Comparison of ENCODE assay signal across 8 cellular contexts in the genomic region with DNA sequence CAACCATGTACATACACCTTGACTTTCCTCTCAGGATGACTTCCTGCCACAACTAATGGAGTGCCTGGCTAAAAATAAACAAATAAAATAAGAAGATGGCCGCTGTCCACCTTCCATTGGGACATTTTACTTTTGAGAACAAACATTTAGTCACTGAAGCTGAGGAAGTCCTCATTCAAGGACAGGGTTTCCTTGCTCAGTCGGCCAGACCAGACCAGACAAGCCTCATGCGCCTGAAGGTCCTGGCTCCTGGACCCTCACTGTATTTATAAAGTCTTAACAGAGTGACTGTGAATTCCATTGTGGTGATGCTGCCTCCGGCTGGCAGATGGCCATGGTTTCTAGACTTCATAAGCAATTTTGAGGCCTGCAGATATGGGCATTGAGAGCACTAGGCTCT.
DNase-seq lines count a peak whose midpoint lies in the region; ATAC-seq and TF ChIP-seq lines count a peak whose summit lies in the region.

No MANE protein-coding gene starts in this region.

- no peaks in the 10 kb centered on the region for H3K36me3 ChIP-seq in Panc1 (ENCODE audit: control insufficient read depth, insufficient read depth, low read length)
- H3K36me3 ChIP-seq in ovary: no peaks in the 10 kb centered on the region

- H3K4me1 Mint-ChIP-seq in CD14-positive monocyte: peaks cover 62% of the 10 kb centered on the region
- H3K4me1 Mint-ChIP-seq in WTC11: peaks cover 22% of the 10 kb centered on the region

- TF ChIP-seq EP300 in ovary (IDR thresholded peaks at IDR 0.05): no peak

- H3K4me3 Mint-ChIP-seq in CD14-positive monocyte: no peak overlapping the region
- H3K4me3 Mint-ChIP-seq in WTC11: no peak overlapping the region

- H3K36me3 Mint-ChIP-seq in CD14-positive monocyte: peaks cover 9 to 11% of the 10 kb centered on the region in 2 donors
- H3K36me3 Mint-ChIP-seq in WTC11: no peaks in the 10 kb centered on the region

- H3K27ac ChIP-seq in Panc1 (ENCODE audit: low read length): no peak overlapping the region
- peak overlapping the region; percentile 33 to 79 for H3K27ac ChIP-seq in ovary

- intact Hi-C loops in CD14-positive monocyte (cut with micrococcal nuclease) (no loop called here), Panc1 (cut with micrococcal nuclease; ENCODE audit: unreplicated experiment) (no loop called here), ovary (cut with DNase I) (no loop called here)

- WGBS in ovary, 3 donors: 18 to 24% (median 20%) methylated on average over 4 of the region's 4 CpGs

- H3K4me3 ChIP-seq in Panc1 (ENCODE audit: low read depth in 2 of 2, low read length in 2 of 2): no peak overlapping the region
- no peak overlapping the region for H3K4me3 ChIP-seq in ovary

- TF ChIP-seq CTCF in CD14-positive monocyte (IDR thresholded peaks at IDR 0.05) (no peak), Panc1 (IDR thresholded peaks at IDR 0.05) (no peak), ovary (IDR thresholded peaks at IDR 0.05) (no peak), WTC11 (IDR thresholded peaks at IDR 0.05) (no peak)

- in situ Hi-C loops in Panc1 (cut with HindIII; ENCODE audit: low pct_unique_long_range_greater_than_20kb, low sequenced_read_pairs): no loop called here

- POLR2A ChIA-PET in Panc1 (lab: Charles Lee) (no interaction called here), WTC11 (lab: Charles Lee) (no interaction called here)

- ATAC-seq in Panc1 (peak; percentile 85), GM21825 (IDR thresholded peaks at IDR 0.05; ENCODE audit: unreplicated experiment) (no peak), GM18909 (IDR thresholded peaks at IDR 0.05; ENCODE audit: poor library complexity, unreplicated experiment) (no peak), HG02870 (IDR thresholded peaks at IDR 0.05; ENCODE audit: unreplicated experiment) (no peak), WTC11 (no peak)

- no TSS peak for BruUV-seq in Panc1 (replicated peaks; lab: Mats Ljungman, UMichigan)

- H3K4me1 ChIP-seq in Panc1 (ENCODE audit: control insufficient read depth, insufficient read depth, low read length): no peaks in the 10 kb centered on the region
- H3K4me1 ChIP-seq in ovary (ENCODE audit: insufficient read depth): peaks cover 10% of the 10 kb centered on the region

- peaks cover 0 to 2% (median 2%) of the 10 kb centered on the region in 3 donors for H3K27me3 Mint-ChIP-seq in CD14-positive monocyte (ENCODE audit: low read depth in 3 of 3)
- H3K27me3 Mint-ChIP-seq in WTC11 (ENCODE audit: low read depth): no peaks in the 10 kb centered on the region

- H3K27ac Mint-ChIP-seq in CD14-positive monocyte (peak overlapping the region; percentile 81 to 96 (median 94)), WTC11 (no peak overlapping the region)

- CTCF ChIA-PET in Panc1 (lab: Charles Lee): no interaction called here
- CTCF ChIA-PET in WTC11 (lab: Charles Lee): interaction anchor here (1.2 kb wide), 1 partner anchor 114 kb away, joined by 3 read pairs; a partner anchor contains a TSS

- H3K27me3 ChIP-seq in Panc1 (ENCODE audit: control insufficient read depth, insufficient read depth, low read length) (no peaks in the 10 kb centered on the region), ovary (no peaks in the 10 kb centered on the region)

- no peak for DNase-seq in CD14-positive monocyte (ENCODE audit: low spot score)
- no peak for DNase-seq in Panc1 (ENCODE audit: low read depth, low spot score)
- peak; percentile 87 for DNase-seq in fibroblast of peridontal ligament (ENCODE audit: extremely low read depth)
- DNase-seq in ovary: peak; percentile 74 to 86 (median 83)
- DNase-seq in WTC11 (ENCODE audit: low spot score): no peak

- H3K9me3 Mint-ChIP-seq in CD14-positive monocyte (peaks cover 0 to 2% (median 0%) of the 10 kb centered on the region in 7 donors), WTC11 (no peaks in the 10 kb centered on the region)

- H3K9me3 ChIP-seq in Panc1 (ENCODE audit: control insufficient read depth, insufficient read depth, low read depth, low read length) (no peaks in the 10 kb centered on the region), ovary (no peaks in the 10 kb centered on the region)

- TF ChIP-seq POLR2A in ovary (IDR thresholded peaks at IDR 0.05): no peak

TF ChIP-seq in WTC11, 78 proteins besides CTCF, POLR2A, EP300 and RAD21:
- no peak for TF ChIP-seq NFATC4 (CRISPR knock-in tag; IDR thresholded peaks at IDR 0.05)
- TF ChIP-seq FOXK1 (CRISPR knock-in tag; IDR thresholded peaks at IDR 0.05): no peak
- TF ChIP-seq HMGA2 (CRISPR knock-in tag; IDR thresholded peaks at IDR 0.05): no peak
- TF ChIP-seq ETV6 (CRISPR knock-in tag; IDR thresholded peaks at IDR 0.05): no peak
- TF ChIP-seq, protein P1, sequence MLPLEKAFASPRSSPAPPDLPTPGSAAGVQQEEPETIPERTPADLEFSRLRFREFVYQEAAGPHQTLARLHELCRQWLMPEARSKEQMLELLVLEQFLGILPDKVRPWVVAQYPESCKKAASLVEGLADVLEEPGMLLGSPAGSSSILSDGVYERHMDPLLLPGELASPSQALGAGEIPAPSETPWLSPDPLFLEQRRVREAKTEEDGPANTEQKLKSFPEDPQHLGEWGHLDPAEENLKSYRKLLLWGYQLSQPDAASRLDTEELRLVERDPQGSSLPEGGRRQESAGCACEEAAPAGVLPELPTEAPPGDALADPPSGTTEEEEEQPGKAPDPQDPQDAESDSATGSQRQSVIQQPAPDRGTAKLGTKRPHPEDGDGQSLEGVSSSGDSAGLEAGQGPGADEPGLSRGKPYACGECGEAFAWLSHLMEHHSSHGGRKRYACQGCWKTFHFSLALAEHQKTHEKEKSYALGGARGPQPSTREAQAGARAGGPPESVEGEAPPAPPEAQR (CRISPR knock-in tag; IDR thresholded peaks at IDR 0.05): no peak
- TF ChIP-seq NR2C2 (CRISPR knock-in tag; IDR thresholded peaks at IDR 0.05): no peak
- TF ChIP-seq ZBTB21 (CRISPR knock-in tag; IDR thresholded peaks at IDR 0.05; ENCODE audit: borderline replicate concordance): no peak
- TF ChIP-seq NR1H2 (CRISPR knock-in tag; IDR thresholded peaks at IDR 0.05): no peak
- TF ChIP-seq PRRX2 (CRISPR knock-in tag; IDR thresholded peaks at IDR 0.05): no peak

Comparison
In these comparisons a context has a peak if more than half of its experiments do, and no peak if none do; other contexts are left out.
1. DNase-seq: peak in fibroblast of peridontal ligament (single experiment) and ovary (5 of 5); none in CD14-positive monocyte (single experiment), Panc1 (single experiment) and WTC11 (single experiment).